27 cellular contexts compared by ENCODE assay signal in the genomic region with DNA sequence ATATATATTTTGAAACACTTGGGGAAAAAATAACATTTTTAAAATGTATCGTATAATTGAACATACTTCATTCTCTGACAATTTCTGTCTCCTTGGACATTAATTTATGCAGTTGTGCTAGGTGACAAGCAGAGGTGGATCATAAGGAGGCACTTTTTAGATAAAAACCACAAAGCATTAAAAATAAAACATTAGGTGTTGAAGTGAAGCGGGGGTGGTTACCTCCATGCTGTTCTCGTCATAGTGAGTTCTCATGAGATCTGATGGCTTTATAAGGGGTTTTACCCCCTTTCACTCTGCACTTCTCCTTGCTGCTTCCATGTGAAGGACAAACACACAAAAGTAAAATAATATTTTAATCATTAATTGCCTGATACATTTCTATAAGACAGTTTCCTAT.
"Had no signal": no experiment of that assay in that cellular context is flagged by ENCODE, and none has a peak within 500 bp of the region (broad histone marks: within the 10 kb centered on the region; RNA-seq: fewer than 3 reads in every experiment).

No MANE protein-coding gene starts in this region.

- H3K4me3 ChIP-seq: colonic mucosa, coronary artery, dorsolateral prefrontal cortex, esophagus muscularis mucosa, esophagus squamous epithelium, gastrocnemius medialis, gastroesophageal sphincter, heart left ventricle, heart right ventricle had no signal

- ATAC-seq: effector memory CD8-positive, alpha-beta T cell; esophagus mucosa; foreskin keratinocyte; gastrocnemius medialis; gastroesophageal sphincter; heart left ventricle; heart right ventricle had no signal

- H3K27ac ChIP-seq: colonic mucosa, coronary artery, dorsolateral prefrontal cortex, epithelial cell of prostate, esophagus muscularis mucosa, esophagus squamous epithelium, foreskin keratinocyte, gastrocnemius medialis, gastroesophageal sphincter, heart left ventricle, heart right ventricle had no signal

- DNase-seq: colonic mucosa; cortex of kidney; dermis blood vessel endothelial cell; dorsolateral prefrontal cortex; effector CD4-positive, alpha-beta T cell; effector CD8-positive, alpha-beta T cell; effector memory CD4-positive, alpha-beta T cell; effector memory CD8-positive, alpha-beta T cell; endodermal cell; erythroblast; esophagus squamous epithelium; foreskin fibroblast; foreskin keratinocyte; foreskin melanocyte; gastrocnemius medialis; glutamatergic neuron; heart left ventricle; heart right ventricle had no signal

- H3K27me3 ChIP-seq: colonic mucosa, dorsolateral prefrontal cortex, esophagus muscularis mucosa, esophagus squamous epithelium, foreskin keratinocyte, gastroesophageal sphincter, heart left ventricle, heart right ventricle had no signal

- H3K36me3 ChIP-seq: colonic mucosa, esophagus muscularis mucosa, esophagus squamous epithelium, gastrocnemius medialis, gastroesophageal sphincter, heart left ventricle, heart right ventricle had no signal

- H3K9me3 ChIP-seq: colonic mucosa, esophagus muscularis mucosa, esophagus squamous epithelium, gastrocnemius medialis, gastroesophageal sphincter had no signal

- FAIRE-seq: colon, endometrium, endothelial cell of umbilical vein, frontal cortex had no signal

- H3K4me1 ChIP-seq: colonic mucosa, esophagus muscularis mucosa, esophagus squamous epithelium, foreskin keratinocyte, gastrocnemius medialis, gastroesophageal sphincter, heart left ventricle, heart right ventricle had no signal
